Comparison of ENCODE assay signal across 8 cellular contexts in genomic region chr3:126083913-126084514, GRCh38. TPM values are rescaled to one million over a fixed set of nuclear protein-coding genes. Genes with fewer than 3 reads are reported as not detected.
DNase-seq lines count a peak whose midpoint lies in the region; ATAC-seq and TF ChIP-seq lines count a peak whose summit lies in the region.

Gene SLC41A3 (minus strand): TSS chr3:126084124. CDS start chr3:126068219, 15,905 bp downstream.

- H4K20me1 ChIP-seq in neural cell (ENCODE audit: insufficient read depth) = no peaks in the 10 kb centered on the region

- H3K4me2 ChIP-seq in neural cell (ENCODE audit: low read length) = peak within 1 kb of the TSS; percentile 85

- H3K4me3 Mint-ChIP-seq in stimulated activated naive CD8-positive, alpha-beta T cell treated with anti-CD3 and anti-CD28 coated beads, Interleukin-15, amount 100 ng/mL, for 72 hours = peak within 1 kb of the TSS; percentile 87 to 99

- H3K36me3 ChIP-seq in neural cell (ENCODE audit: insufficient read depth, low read length) = no peaks in the 10 kb centered on the region

- H3K9me3 ChIP-seq in neural cell (ENCODE audit: low read length) = no peaks in the 10 kb centered on the region

- no peaks in the 10 kb centered on the region for H3K27me3 ChIP-seq in neural cell (ENCODE audit: insufficient read depth, low read depth, low read length)

- no peaks in the 10 kb centered on the region for H3K27me3 Mint-ChIP-seq in stimulated activated naive CD8-positive, alpha-beta T cell treated with anti-CD3 and anti-CD28 coated beads, Interleukin-15, amount 100 ng/mL, for 72 hours

- peaks cover 4% of the 10 kb centered on the region for H3K79me2 ChIP-seq in neural cell (replicated peaks; ENCODE audit: insufficient read depth, low read length)

- no peaks in the 10 kb centered on the region for H3F3A ChIP-seq in neural cell (ENCODE audit: insufficient read depth, low read length, poor library complexity, severe bottlenecking)

- TF ChIP-seq EP300 in neural cell (conservative IDR thresholded peaks at IDR 0.05; ENCODE audit: poor library complexity, severe bottlenecking) = peak; percentile 46

- TF ChIP-seq CTCF in LNCaP clone FGC (IDR thresholded peaks at IDR 0.05; ENCODE audit: control insufficient read depth, extremely low read depth, insufficient read depth) (peak; percentile 35; the same call in 1 of the 2 replicates), neural cell (IDR thresholded peaks at IDR 0.05; ENCODE audit: poor library complexity, severe bottlenecking) (peak; percentile 62)

- peak within 1 kb of the TSS; percentile 70 for H3K4me3 ChIP-seq in LNCaP clone FGC (ENCODE audit: low read depth, low read length)
- H3K4me3 ChIP-seq in neural cell (ENCODE audit: low read length) = peak within 1 kb of the TSS; percentile 78

- DNase-seq in ELR (ENCODE audit: low read depth) (peak; percentile 84), GOT3 (lab: John Stamatoyannopoulos, UW) (peak; percentile 77), LNCaP clone FGC (ENCODE audit: low read depth) (no peak), fibroblast of the conjunctiva (ENCODE audit: low read depth) (peak; percentile 56)
- peak; percentile 81 for DNase-seq in activated effector memory CD4-positive, alpha-beta T cell treated with Interleukin-2 at 50 U/mL for 16 hours
- DNase-seq in stimulated activated naive CD8-positive, alpha-beta T cell treated with anti-CD3 and anti-CD28 coated beads, Interleukin-15, amount 100 ng/mL, for 72 hours = peak; percentile 86 to 89

- peak; percentile 89 for ATAC-seq in stimulated activated naive CD8-positive, alpha-beta T cell treated with anti-CD3 and anti-CD28 coated beads, Interleukin-15, amount 100 ng/mL, for 72 hours

- H3K9me2 ChIP-seq in neural cell (ENCODE audit: insufficient read depth, low read length) = no peaks in the 10 kb centered on the region

- peak; percentile 64 for TF ChIP-seq POLR2A in Raji (IDR thresholded peaks at IDR 0.05; ENCODE audit: insufficient read depth, low read depth, low read length)

- peak within 1 kb of the TSS; percentile 47 for H2AFZ ChIP-seq in neural cell (ENCODE audit: low read depth, low read length)

- H3K9me3 Mint-ChIP-seq in stimulated activated naive CD8-positive, alpha-beta T cell treated with anti-CD3 and anti-CD28 coated beads, Interleukin-15, amount 100 ng/mL, for 72 hours = no peaks in the 10 kb centered on the region

- H3K27ac ChIP-seq in neural cell (ENCODE audit: low read length) = peak within 1 kb of the TSS; percentile 67

- H3K9ac ChIP-seq in neural cell (ENCODE audit: low read length) = peak within 1 kb of the TSS; percentile 83

- peak; percentile 32 for TF ChIP-seq RAD21 in neural cell (conservative IDR thresholded peaks at IDR 0.05)

- H3K4me1 Mint-ChIP-seq in stimulated activated naive CD8-positive, alpha-beta T cell treated with anti-CD3 and anti-CD28 coated beads, Interleukin-15, amount 100 ng/mL, for 72 hours = peaks cover 27% of the 10 kb centered on the region

- peak within 1 kb of the TSS; percentile 94 to 97 for H3K27ac Mint-ChIP-seq in stimulated activated naive CD8-positive, alpha-beta T cell treated with anti-CD3 and anti-CD28 coated beads, Interleukin-15, amount 100 ng/mL, for 72 hours

TF ChIP-seq in neural cell, 6 proteins besides CTCF, POLR2A, EP300 and RAD21:
- TF ChIP-seq POLR2AphosphoS5 (IDR thresholded peaks at IDR 0.05) = no peak
- TF ChIP-seq MXI1 (conservative IDR thresholded peaks at IDR 0.05; ENCODE audit: poor library complexity, severe bottlenecking) = peak; percentile 26
- TF ChIP-seq, protein P1, sequence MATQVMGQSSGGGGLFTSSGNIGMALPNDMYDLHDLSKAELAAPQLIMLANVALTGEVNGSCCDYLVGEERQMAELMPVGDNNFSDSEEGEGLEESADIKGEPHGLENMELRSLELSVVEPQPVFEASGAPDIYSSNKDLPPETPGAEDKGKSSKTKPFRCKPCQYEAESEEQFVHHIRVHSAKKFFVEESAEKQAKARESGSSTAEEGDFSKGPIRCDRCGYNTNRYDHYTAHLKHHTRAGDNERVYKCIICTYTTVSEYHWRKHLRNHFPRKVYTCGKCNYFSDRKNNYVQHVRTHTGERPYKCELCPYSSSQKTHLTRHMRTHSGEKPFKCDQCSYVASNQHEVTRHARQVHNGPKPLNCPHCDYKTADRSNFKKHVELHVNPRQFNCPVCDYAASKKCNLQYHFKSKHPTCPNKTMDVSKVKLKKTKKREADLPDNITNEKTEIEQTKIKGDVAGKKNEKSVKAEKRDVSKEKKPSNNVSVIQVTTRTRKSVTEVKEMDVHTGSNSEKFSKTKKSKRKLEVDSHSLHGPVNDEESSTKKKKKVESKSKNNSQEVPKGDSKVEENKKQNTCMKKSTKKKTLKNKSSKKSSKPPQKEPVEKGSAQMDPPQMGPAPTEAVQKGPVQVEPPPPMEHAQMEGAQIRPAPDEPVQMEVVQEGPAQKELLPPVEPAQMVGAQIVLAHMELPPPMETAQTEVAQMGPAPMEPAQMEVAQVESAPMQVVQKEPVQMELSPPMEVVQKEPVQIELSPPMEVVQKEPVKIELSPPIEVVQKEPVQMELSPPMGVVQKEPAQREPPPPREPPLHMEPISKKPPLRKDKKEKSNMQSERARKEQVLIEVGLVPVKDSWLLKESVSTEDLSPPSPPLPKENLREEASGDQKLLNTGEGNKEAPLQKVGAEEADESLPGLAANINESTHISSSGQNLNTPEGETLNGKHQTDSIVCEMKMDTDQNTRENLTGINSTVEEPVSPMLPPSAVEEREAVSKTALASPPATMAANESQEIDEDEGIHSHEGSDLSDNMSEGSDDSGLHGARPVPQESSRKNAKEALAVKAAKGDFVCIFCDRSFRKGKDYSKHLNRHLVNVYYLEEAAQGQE (IDR thresholded peaks at IDR 0.05; ENCODE audit: borderline replicate concordance) = peak; percentile 20
- no peak for TF ChIP-seq EZH2 (IDR thresholded peaks at IDR 0.05; ENCODE audit: borderline replicate concordance, insufficient read depth, low read length, poor library complexity, severe bottlenecking)
- no peak for TF ChIP-seq TAF1 (IDR thresholded peaks at IDR 0.05; ENCODE audit: low read depth)
- peak; percentile 42 for TF ChIP-seq SMC3 (conservative IDR thresholded peaks at IDR 0.05; ENCODE audit: poor library complexity)

RNA-seq across cellular contexts. Expression of gene SLC41A3, which starts in this region (rescaled TPM):
- 80.0 and 90.4 TPM in 2 replicates for polyA plus RNA-seq in neural cell
- 68.1 and 70.8 TPM in 2 replicates for polyA minus RNA-seq in neural cell
